ENCODE assay signal across 1 cellular context in genomic region chr19:3505598-3506383, GRCh38.
A peak's percentile ranks its signal among the peaks of the same experiment; 100 is the strongest.
TF ChIP-seq lines count a peak whose summit lies in the region.

Gene FZR1, plus strand, starts transcription at chr19:3506311. Its CDS starts 16,679 bp downstream, at chr19:3522990.

TF ChIP-seq in HEK293, 187 proteins besides CTCF, POLR2A, EP300 and RAD21 (continued from another document and continues in another):
- TF ChIP-seq ZNF280D (tag by site-specific recombination; IDR thresholded peaks at IDR 0.05) (no peak), ZNF112 (tag by site-specific recombination; IDR thresholded peaks at IDR 0.05) (no peak), ZNF214 (tag by site-specific recombination; IDR thresholded peaks at IDR 0.05; ENCODE audit: borderline replicate concordance) (no peak), ZNF202 (tag by site-specific recombination; IDR thresholded peaks at IDR 0.05; ENCODE audit: borderline replicate concordance) (no peak), ZNF785 (tag by site-specific recombination; IDR thresholded peaks at IDR 0.05) (no peak), SP2 (tag by site-specific recombination; IDR thresholded peaks at IDR 0.05) (peak; percentile 87), ZNF223 (tag by site-specific recombination; IDR thresholded peaks at IDR 0.05) (no peak), ZNF76 (tag by site-specific recombination; IDR thresholded peaks at IDR 0.05; ENCODE audit: borderline replicate concordance, low read depth) (peak; percentile 95), HOXD13 (CRISPR knock-in tag; IDR thresholded peaks at IDR 0.05; ENCODE audit: borderline replicate concordance) (no peak), ZXDB (tag by site-specific recombination; IDR thresholded peaks at IDR 0.05) (peak; percentile 59), ZNF16 (tag by site-specific recombination; IDR thresholded peaks at IDR 0.05; ENCODE audit: low read depth) (no peak), ZBTB10 (tag by site-specific recombination; IDR thresholded peaks at IDR 0.05) (peak; percentile 95), ZNF350 (tag by site-specific recombination; IDR thresholded peaks at IDR 0.05) (no peak), ZBTB21 (tag by site-specific recombination; IDR thresholded peaks at IDR 0.05) (peak; percentile 96), ZNF514 (tag by site-specific recombination; IDR thresholded peaks at IDR 0.05) (no peak), ZNF596 (tag by site-specific recombination; IDR thresholded peaks at IDR 0.05) (no peak), KLF10 (tag by site-specific recombination; IDR thresholded peaks at IDR 0.05) (peak; percentile 78; the same call in 1 of the 2 replicates), BCL11A (tag by site-specific recombination; IDR thresholded peaks at IDR 0.05; ENCODE audit: low read depth) (no peak), ZNF280C (tag by site-specific recombination; IDR thresholded peaks at IDR 0.05) (no peak), ZNF600 (tag by site-specific recombination; IDR thresholded peaks at IDR 0.05) (peak; percentile 52; the same call in 1 of the 2 replicates), ZNF692 (tag by site-specific recombination; IDR thresholded peaks at IDR 0.05) (peak; percentile 77), KLF1 (tag by site-specific recombination; IDR thresholded peaks at IDR 0.05) (peak; percentile 77), ZNF629 (tag by site-specific recombination; IDR thresholded peaks at IDR 0.05) (peak; percentile 99), ZSCAN16 (tag by site-specific recombination; IDR thresholded peaks at IDR 0.05) (no peak), ZNF266 (tag by site-specific recombination; IDR thresholded peaks at IDR 0.05; ENCODE audit: low read depth) (no peak), ZBTB26 (tag by site-specific recombination; optimal IDR thresholded peaks at IDR 0.05) (peak; percentile 66), ZNF544 (tag by site-specific recombination; IDR thresholded peaks at IDR 0.05) (no peak), ZNF664 (tag by site-specific recombination; IDR thresholded peaks at IDR 0.05) (no peak), ZNF37A (tag by site-specific recombination; IDR thresholded peaks at IDR 0.05) (no peak), KLF16 (tag by site-specific recombination; IDR thresholded peaks at IDR 0.05) (peak; percentile 63; the same call in 1 of the 2 replicates), EGR2 (tag by site-specific recombination; IDR thresholded peaks at IDR 0.05; ENCODE audit: low read depth) (no peak), PRDM1 (tag by site-specific recombination; IDR thresholded peaks at IDR 0.05) (no peak), WT1 (tag by site-specific recombination; IDR thresholded peaks at IDR 0.05) (no peak), REST (tag by site-specific recombination; IDR thresholded peaks at IDR 0.05) (no peak), ZBTB49 (tag by site-specific recombination; IDR thresholded peaks at IDR 0.05; ENCODE audit: low read depth) (no peak), ZNF335 (tag by site-specific recombination; conservative IDR thresholded peaks at IDR 0.05) (peak; percentile 88), ZNF394 (tag by site-specific recombination; IDR thresholded peaks at IDR 0.05; ENCODE audit: borderline replicate concordance) (peak; percentile 48; the same call in 1 of the 2 replicates), PATZ1 (tag by site-specific recombination; IDR thresholded peaks at IDR 0.05) (0 out of 2 replicates have a peak, but pooled peaks have one; percentile 36), ZNF529 (tag by site-specific recombination; IDR thresholded peaks at IDR 0.05; ENCODE audit: insufficient replicate concordance) (no peak), ZNF561 (tag by site-specific recombination; IDR thresholded peaks at IDR 0.05; ENCODE audit: borderline replicate concordance) (peak; percentile 65; the same call in 1 of the 2 replicates)
